In the genomic region with DNA sequence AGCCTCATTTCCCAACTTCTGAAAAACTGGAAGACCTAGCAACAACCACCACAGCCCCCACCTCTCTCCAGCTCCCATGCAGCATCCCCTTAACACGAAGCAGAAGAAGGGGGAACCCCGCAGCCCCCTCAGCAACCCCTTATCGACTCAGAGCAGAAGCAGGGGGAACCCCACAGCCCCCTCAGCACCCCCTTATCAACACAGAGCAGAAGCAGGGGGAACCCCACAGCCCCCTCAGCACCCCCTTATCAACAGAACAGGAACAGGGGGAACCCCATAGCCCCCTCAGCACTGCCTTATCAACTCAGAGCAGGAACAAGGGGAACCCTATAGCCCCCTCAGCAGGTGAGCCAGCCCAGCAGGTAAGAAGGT, we compare ENCODE assay signal across 13 cellular contexts. TPM values are rescaled to one million over a fixed set of nuclear protein-coding genes. Genes with fewer than 3 reads are reported as not detected.
DNase-seq lines count a peak whose midpoint lies in the region; ATAC-seq and TF ChIP-seq lines count a peak whose summit lies in the region.
"Had no signal": no experiment of that assay in that cellular context is flagged by ENCODE, and none has a peak within 500 bp of the region (broad histone marks: within the 10 kb centered on the region; RNA-seq: fewer than 3 reads in every experiment).

No MANE protein-coding gene starts in this region.

- intact Hi-C loops in transverse colon (cut with DNase I; ENCODE audit: low total_unique reads), result loop anchor here (1.0 kb wide), 1 partner anchor 32 kb away; no protein-coding TSS in a partner anchor

- peaks cover 33% of the 10 kb centered on the region for H3K36me3 Mint-ChIP-seq in activated naive CD4-positive, alpha-beta T cell treated with anti-CD3 and anti-CD28 coated beads, Interleukin-2, amount 10 ng/mL, durations not matched to agents 7 days and 5 days
- H3K36me3 Mint-ChIP-seq in activated CD8-positive, alpha-beta memory T cell treated with anti-CD3 and anti-CD28 coated beads, Interleukin-2, amount 10 ng/mL, durations not matched to agents 7 days and 5 days, result peaks cover 13% of the 10 kb centered on the region

- peaks cover 21% of the 10 kb centered on the region for H3K4me1 ChIP-seq in mesenchymal stem cell (ENCODE audit: control insufficient read depth, insufficient read depth, low read depth, low read length)
- H3K4me1 ChIP-seq in transverse colon, result peaks cover 18 to 93% (median 62%) of the 10 kb centered on the region in 4 donors
- H3K4me1 ChIP-seq: SJSA1 had no signal

- H3K36me3 ChIP-seq in mesenchymal stem cell (ENCODE audit: control insufficient read depth in 1 of 2, insufficient read depth in 2 of 2, low read depth in 1 of 2, low read length in 2 of 2) (peaks cover 46 to 59% of the 10 kb centered on the region in 2 experiments), transverse colon (peaks cover 0 to 13% (median 2%) of the 10 kb centered on the region in 4 donors)

- peaks cover 54% of the 10 kb centered on the region for H3K79me1 ChIP-seq in mesenchymal stem cell (replicated peaks; ENCODE audit: low read length, poor library complexity, severe bottlenecking)

- in situ Hi-C loops in transverse colon (cut with MboI; ENCODE audit: low pct_ligation_motif_present in 1 of 4, low pct_unique_long_range_greater_than_20kb in 1 of 4, low sequenced_read_pairs in 3 of 4), result no loop called here

- TF ChIP-seq CTCF in transverse colon (IDR thresholded peaks at IDR 0.05), result no peak

- TF ChIP-seq EP300 in transverse colon (IDR thresholded peaks at IDR 0.05; ENCODE audit: low read depth), result no peak

- H3K4me3 ChIP-seq in mesenchymal stem cell (ENCODE audit: insufficient read depth in 1 of 2, low read depth in 1 of 2, low read length in 2 of 2) (no peak overlapping the region), transverse colon (no peak overlapping the region)
- H3K4me3 ChIP-seq: ascending aorta, SJSA1 had no signal

- no peak overlapping the region for H3K18ac ChIP-seq in mesenchymal stem cell (ENCODE audit: low read depth in 1 of 2, low read length in 2 of 2)

- H3K4me1 Mint-ChIP-seq in activated naive CD4-positive, alpha-beta T cell treated with anti-CD3 and anti-CD28 coated beads, Interleukin-2, amount 10 ng/mL, durations not matched to agents 7 days and 5 days, result peaks cover 39% of the 10 kb centered on the region
- H3K4me1 Mint-ChIP-seq in activated CD8-positive, alpha-beta memory T cell treated with anti-CD3 and anti-CD28 coated beads, Interleukin-2, amount 10 ng/mL, durations not matched to agents 7 days and 5 days, result peaks cover 21% of the 10 kb centered on the region

- peak; percentile 25 for ATAC-seq in activated CD8-positive, alpha-beta memory T cell treated with anti-CD3 and anti-CD28 coated beads, Interleukin-2, amount 10 ng/mL, durations not matched to agents 7 days and 5 days
- ATAC-seq in HG03196 (IDR thresholded peaks at IDR 0.05; ENCODE audit: unreplicated experiment) (no peak), GM18870 (IDR thresholded peaks at IDR 0.05; ENCODE audit: unreplicated experiment) (no peak)

- WGBS in mesenchymal stem cell, result 83% methylated on average over 1 of the region's 3 CpGs
- 56% methylated on average over 3 of the region's 3 CpGs; no CpG with 5 or more reads in 1 of the 2 donors for WGBS in transverse colon (ENCODE audit: low coverage in 1 of 2), 2 donors

- no peak overlapping the region for H2BK12ac ChIP-seq in mesenchymal stem cell (ENCODE audit: low read length in 2 of 2)

- H3K14ac ChIP-seq in mesenchymal stem cell (ENCODE audit: low read length in 2 of 2), result no peak overlapping the region

- peak overlapping the region; percentile 42 for H3K27ac Mint-ChIP-seq in activated naive CD4-positive, alpha-beta T cell treated with anti-CD3 and anti-CD28 coated beads, Interleukin-2, amount 10 ng/mL, durations not matched to agents 7 days and 5 days
- no peak overlapping the region for H3K27ac Mint-ChIP-seq in activated CD8-positive, alpha-beta memory T cell treated with anti-CD3 and anti-CD28 coated beads, Interleukin-2, amount 10 ng/mL, durations not matched to agents 7 days and 5 days

- CTCF ChIA-PET in activated naive CD4-positive, alpha-beta T cell treated with anti-CD3 and anti-CD28 coated beads, Interleukin-2, amount 10 ng/mL, durations not matched to agents 7 days and 5 days (lab: Charles Lee), result no interaction called here
- CTCF ChIA-PET in activated CD8-positive, alpha-beta memory T cell treated with anti-CD3 and anti-CD28 coated beads, Interleukin-2, amount 10 ng/mL, durations not matched to agents 7 days and 5 days (lab: Charles Lee), result no interaction called here

- no peak for TF ChIP-seq POLR2A in transverse colon (IDR thresholded peaks at IDR 0.05)

- H4K91ac ChIP-seq in mesenchymal stem cell (ENCODE audit: low read length), result no peak overlapping the region

- no peak overlapping the region for H4K8ac ChIP-seq in mesenchymal stem cell (ENCODE audit: low read length)

- no peak overlapping the region for H2AFZ ChIP-seq in mesenchymal stem cell (ENCODE audit: low read depth, low read length)

- H3K4me2 ChIP-seq in mesenchymal stem cell (ENCODE audit: low read length, poor library complexity, severe bottlenecking), result no peak overlapping the region

- no peak overlapping the region for H3K9ac ChIP-seq in mesenchymal stem cell (ENCODE audit: low read length)

- H3K9me3 Mint-ChIP-seq in activated naive CD4-positive, alpha-beta T cell treated with anti-CD3 and anti-CD28 coated beads, Interleukin-2, amount 10 ng/mL, durations not matched to agents 7 days and 5 days, result no peaks in the 10 kb centered on the region
- H3K9me3 Mint-ChIP-seq in activated CD8-positive, alpha-beta memory T cell treated with anti-CD3 and anti-CD28 coated beads, Interleukin-2, amount 10 ng/mL, durations not matched to agents 7 days and 5 days (ENCODE audit: low read depth), result no peaks in the 10 kb centered on the region

- no peak overlapping the region for H2BK5ac ChIP-seq in mesenchymal stem cell (ENCODE audit: low read depth, low read length, poor library complexity, severe bottlenecking)

- H2BK15ac ChIP-seq in mesenchymal stem cell (ENCODE audit: low read depth, poor library complexity, severe bottlenecking), result peak overlapping the region; percentile 68

- no peaks in the 10 kb centered on the region for H3K27me3 ChIP-seq in mesenchymal stem cell (ENCODE audit: control insufficient read depth in 1 of 2, insufficient read depth in 1 of 2, low read length in 2 of 2)
- no peaks in the 10 kb centered on the region for H3K27me3 ChIP-seq in transverse colon
- H3K27me3 ChIP-seq: ascending aorta, SJSA1 had no signal

- no peak overlapping the region for H3K23ac ChIP-seq in mesenchymal stem cell (ENCODE audit: low read length in 2 of 2)

- H3K27me3 Mint-ChIP-seq in activated naive CD4-positive, alpha-beta T cell treated with anti-CD3 and anti-CD28 coated beads, Interleukin-2, amount 10 ng/mL, durations not matched to agents 7 days and 5 days, result no peaks in the 10 kb centered on the region
- H3K27me3 Mint-ChIP-seq in activated CD8-positive, alpha-beta memory T cell treated with anti-CD3 and anti-CD28 coated beads, Interleukin-2, amount 10 ng/mL, durations not matched to agents 7 days and 5 days, result no peaks in the 10 kb centered on the region

- H3K4me3 Mint-ChIP-seq in activated naive CD4-positive, alpha-beta T cell treated with anti-CD3 and anti-CD28 coated beads, Interleukin-2, amount 10 ng/mL, durations not matched to agents 7 days and 5 days, result no peak overlapping the region
- no peak overlapping the region for H3K4me3 Mint-ChIP-seq in activated CD8-positive, alpha-beta memory T cell treated with anti-CD3 and anti-CD28 coated beads, Interleukin-2, amount 10 ng/mL, durations not matched to agents 7 days and 5 days

- H2AK5ac ChIP-seq in mesenchymal stem cell (ENCODE audit: low read length, severe bottlenecking), result no peak overlapping the region

- no peak for DNase-seq in activated naive CD4-positive, alpha-beta T cell treated with anti-CD3 and anti-CD28 coated beads, Interleukin-2, amount 10 ng/mL, durations not matched to agents 7 days and 5 days
- DNase-seq in activated naive CD4-positive, alpha-beta T cell treated with Interleukin-2 at 50 U/mL for 16 hours, result no peak
- no peak for DNase-seq in activated CD8-positive, alpha-beta memory T cell treated with anti-CD3 and anti-CD28 coated beads, Interleukin-2, amount 10 ng/mL, durations not matched to agents 7 days and 5 days
- DNase-seq in mesenchymal stem cell (no peak), transverse colon (peak; percentile 4), superior temporal gyrus (ENCODE audit: extremely low spot score) (no peak)
- DNase-seq: activated CD4-positive, alpha-beta T cell treated with anti-CD3 and anti-CD28 coated beads for 1 hour; NCI-H524 treated with DMSO at 0.1 percent for 48 hours had no signal

- H3K4ac ChIP-seq in mesenchymal stem cell (ENCODE audit: low read depth in 1 of 2, low read length in 2 of 2), result no peak overlapping the region

- no peak overlapping the region for H2BK120ac ChIP-seq in mesenchymal stem cell (ENCODE audit: low read depth, low read length)

- H3K9me3 ChIP-seq in mesenchymal stem cell (ENCODE audit: control insufficient read depth, low read length) (no peaks in the 10 kb centered on the region), transverse colon (no peaks in the 10 kb centered on the region)
- H3K9me3 ChIP-seq: ascending aorta, SJSA1 had no signal

- H3K27ac ChIP-seq in mesenchymal stem cell (ENCODE audit: low read length, poor library complexity, severe bottlenecking), result no peak overlapping the region
- H3K27ac ChIP-seq in transverse colon, result peak overlapping the region; percentile 68 to 88 (median 76)
- H3K27ac ChIP-seq: ascending aorta, SJSA1 had no signal

RNA-seq across cellular contexts. Expression of gene SLC66A2, which starts 6.7 kb away (rescaled TPM):
- total RNA-seq in activated CD8-positive, alpha-beta memory T cell treated with anti-CD3 and anti-CD28 coated beads, Interleukin-2, amount 10 ng/mL, durations not matched to agents 7 days and 5 days, result 10 to 100 TPM; 23.4 TPM
- 16.2 TPM for polyA plus RNA-seq in mesenchymal stem cell (2013, experiment 1 of 2)
- polyA plus RNA-seq in mesenchymal stem cell (2013, experiment 2 of 2), result 16.1 TPM
- 100 to 1,000 TPM in 2 of 4 donors, 10 to 100 TPM in 2; 56.5 to 183 (median 92.9) TPM for total RNA-seq in transverse colon

RNA-seq across cellular contexts. Expression of gene HSBP1L1, which starts 19.7 kb away (rescaled TPM):
- total RNA-seq in activated CD8-positive, alpha-beta memory T cell treated with anti-CD3 and anti-CD28 coated beads, Interleukin-2, amount 10 ng/mL, durations not matched to agents 7 days and 5 days, result 1 to 10 TPM; 1.1 to 5.0 TPM
- polyA plus RNA-seq in mesenchymal stem cell (2013, experiment 1 of 2), result 34.5 TPM
- polyA plus RNA-seq in mesenchymal stem cell (2013, experiment 2 of 2), result 31.5 TPM
- total RNA-seq in transverse colon, result 100 to 1,000 TPM in 2 of 4 donors, 10 to 100 TPM in 2; 48.4 to 211 (median 109) TPM
- total RNA-seq: myocyte had no signal

RNA-seq across cellular contexts. Expression of gene TXNL4A, which starts 43.6 kb away (rescaled TPM):
- 100 to 1,000 TPM; 140 to 151 TPM for total RNA-seq in activated CD8-positive, alpha-beta memory T cell treated with anti-CD3 and anti-CD28 coated beads, Interleukin-2, amount 10 ng/mL, durations not matched to agents 7 days and 5 days
- polyA plus RNA-seq in mesenchymal stem cell (2013, experiment 1 of 2), result 117 TPM
- polyA plus RNA-seq in mesenchymal stem cell (2013, experiment 2 of 2), result 121 TPM
- total RNA-seq in transverse colon, result 10 to 100 TPM in 3 of 4 donors, 1 to 10 TPM in 1; 4.1 to 36.8 (median 31.0) TPM

Comparison
In these comparisons a context has a peak if more than half of its experiments do, and no peak if none do; other contexts are left out.
1. RNA of gene HSBP1L1, which starts 19.7 kb away (total RNA-seq): 48.4 to 211 TPM in transverse colon; 1.1 to 5.0 TPM in activated CD8-positive, alpha-beta memory T cell treated with anti-CD3 and anti-CD28 coated beads, Interleukin-2, amount 10 ng/mL, durations not matched to agents 7 days and 5 days; every median in the first group is over 4 times any median in the second.